Comparison of ENCODE assay signal across 21 cellular contexts in genomic region chr3:17069754-17070153, GRCh38.
"Had no signal": no experiment of that assay in that cellular context is flagged by ENCODE, and none has a peak within 500 bp of the region (broad histone marks: within the 10 kb centered on the region; RNA-seq: fewer than 3 reads in every experiment).

No MANE protein-coding gene starts in this region.

- H3K27ac ChIP-seq: cardiac muscle cell, esophagus squamous epithelium, thoracic aorta, upper lobe of left lung had no signal

- H3K36me3 ChIP-seq: esophagus squamous epithelium had no signal

- H3K27me3 ChIP-seq: cardiac muscle cell, esophagus squamous epithelium, upper lobe of left lung had no signal

- H3K9me3 ChIP-seq: esophagus squamous epithelium, thoracic aorta, upper lobe of left lung had no signal

- DNase-seq: activated CD4-positive, alpha-beta T cell treated with anti-CD3 and anti-CD28 coated beads, Interleukin-2, amount 10 ng/mL, durations not matched to agents 7 days and 5 days; activated CD8-positive, alpha-beta T cell treated with anti-CD3 and anti-CD28 coated beads, Interleukin-2, amount 10 ng/mL, durations not matched to agents 7 days and 5 days; activated naive CD4-positive, alpha-beta T cell treated with Interleukin-2 at 50 U/mL for 16 hours; activated naive CD8-positive, alpha-beta T cell treated with anti-CD3 and anti-CD28 coated beads, Interleukin-2, amount 10 ng/mL, durations not matched to agents 7 days and 5 days; activated T-cell treated with anti-CD3 and anti-CD28 coated beads, Interleukin-2, amount 50 U/mL, for 24 hours; amygdala; effector memory CD8-positive, alpha-beta T cell; esophagus squamous epithelium; hypothalamus; midbrain; occipital lobe; posterior cingulate gyrus; small intestine; stimulated activated CD4-positive, alpha-beta T cell treated with anti-CD3 and anti-CD28 coated beads, Interleukin-15, amount 100 ng/mL, for 24 hours; stimulated activated CD4-positive, alpha-beta T cell treated with anti-CD3 and anti-CD28 coated beads, Interleukin-2, amount 100 ng/mL, for 48 hours; T-helper 9 cell; upper lobe of left lung had no signal

- H3K4me1 ChIP-seq: esophagus squamous epithelium had no signal

- FAIRE-seq: keratinocyte, small intestine had no signal

- H3K4me3 ChIP-seq: cardiac muscle cell, esophagus squamous epithelium, thoracic aorta, upper lobe of left lung had no signal

- ATAC-seq: activated CD4-positive, CD25-positive, alpha-beta regulatory T cell treated with anti-CD3 and anti-CD28 coated beads, Interleukin-2, amount 50 U/mL, for 24 hours; activated CD8-positive, alpha-beta T cell treated with anti-CD3 and anti-CD28 coated beads, Interleukin-2, amount 10 ng/mL, durations not matched to agents 7 days and 5 days; effector memory CD8-positive, alpha-beta T cell had no signal
